ENCODE assay signal across 21 cellular contexts in genomic region chrX:109672239-109672638, GRCh38. TPM values are rescaled to one million over a fixed set of nuclear protein-coding genes. Genes with fewer than 3 reads are reported as not detected.
DNase-seq lines count a peak whose midpoint lies in the region; ATAC-seq and TF ChIP-seq lines count a peak whose summit lies in the region.
"Had no signal": no experiment of that assay in that cellular context is flagged by ENCODE, and none has a peak within 500 bp of the region (broad histone marks: within the 10 kb centered on the region; RNA-seq: fewer than 3 reads in every experiment).

No MANE protein-coding gene starts in this region.

- DNase-seq in Right ventricle myocardium inferior (ENCODE audit: missing footprints), result no peak
- DNase-seq in cardiac septum (ENCODE audit: low spot score), result no peak
- peak; percentile 62 to 88 for DNase-seq in erythroblast (lab: John Stamatoyannopoulos, UW)
- no peak for DNase-seq in left ventricle myocardium superior
- DNase-seq in thyroid gland, result no peak
- DNase-seq in dermis blood vessel endothelial cell, result no peak
- DNase-seq in OCI-M2 (lab: John Stamatoyannopoulos, UW; ENCODE audit: unreplicated experiment), result no peak
- DNase-seq: 8988T; AML-193; C1 segment of cervical spinal cord; CD8-positive, alpha-beta T cell; IMR-90; NCI-H1105; NCI-H2081; NCI-H2171 treated with DMSO at 0.1 percent for 48 hours; NCI-H446; NCI-H526; PC-3; SHP77 treated with DMSO at 0.1 percent for 48 hours; SK-N-SH had no signal

- no peaks in the 10 kb centered on the region for H3K9me3 ChIP-seq in thyroid gland
- H3K9me3 ChIP-seq: SK-N-SH had no signal

- H3K4me1 ChIP-seq in thyroid gland, result no peaks in the 10 kb centered on the region

- no peak for TF ChIP-seq CTCF in thyroid gland (IDR thresholded peaks at IDR 0.05)

- no peak for TF ChIP-seq POLR2A in erythroblast (IDR thresholded peaks at IDR 0.05; ENCODE audit: low read length)
- no peak for TF ChIP-seq POLR2A in thyroid gland (IDR thresholded peaks at IDR 0.05)

- H3K4me3 ChIP-seq in thyroid gland (replicated peaks in 1 of 3), result no peak overlapping the region

- no peaks in the 10 kb centered on the region for H3K36me3 ChIP-seq in thyroid gland

- intact Hi-C loops in Right ventricle myocardium inferior (cut with DNase I) (no loop called here), cardiac septum (cut with DNase I) (no loop called here), left ventricle myocardium superior (cut with micrococcal nuclease) (no loop called here), thyroid gland (cut with DNase I) (no loop called here)

- peak; percentile 57 for ATAC-seq in Right ventricle myocardium inferior
- peak; percentile 91 for ATAC-seq in left ventricle myocardium superior
- ATAC-seq: CD8-positive, alpha-beta T cell; PC-3 had no signal

- no peaks in the 10 kb centered on the region for H3K27me3 ChIP-seq in thyroid gland

- no peak overlapping the region for H3K27ac ChIP-seq in thyroid gland

RNA-seq across cellular contexts. Expression of gene KCNE5, which starts 47.3 kb away (rescaled TPM):
- 0.43 TPM for total RNA-seq in Right ventricle myocardium inferior
- total RNA-seq in cardiac septum, result 0.38 TPM
- not detected for total RNA-seq in left ventricle myocardium superior
- total RNA-seq in thyroid gland, result not detected
- total RNA-seq in dermis blood vessel endothelial cell, result not detected in 2 replicates
- total RNA-seq: CD8-positive, alpha-beta T cell; G401; PC-3 had no signal

Comparison
In these comparisons a context has a peak if more than half of its experiments do, and no peak if none do; other contexts are left out.
1. DNase-seq: peak in erythroblast (2 of 2); none in Right ventricle myocardium inferior (single experiment), cardiac septum (single experiment), left ventricle myocardium superior (single experiment), thyroid gland (0 of 2), dermis blood vessel endothelial cell (single experiment) and OCI-M2 (single experiment).